ENCODE assay signal across 14 cellular contexts in the genomic region with DNA sequence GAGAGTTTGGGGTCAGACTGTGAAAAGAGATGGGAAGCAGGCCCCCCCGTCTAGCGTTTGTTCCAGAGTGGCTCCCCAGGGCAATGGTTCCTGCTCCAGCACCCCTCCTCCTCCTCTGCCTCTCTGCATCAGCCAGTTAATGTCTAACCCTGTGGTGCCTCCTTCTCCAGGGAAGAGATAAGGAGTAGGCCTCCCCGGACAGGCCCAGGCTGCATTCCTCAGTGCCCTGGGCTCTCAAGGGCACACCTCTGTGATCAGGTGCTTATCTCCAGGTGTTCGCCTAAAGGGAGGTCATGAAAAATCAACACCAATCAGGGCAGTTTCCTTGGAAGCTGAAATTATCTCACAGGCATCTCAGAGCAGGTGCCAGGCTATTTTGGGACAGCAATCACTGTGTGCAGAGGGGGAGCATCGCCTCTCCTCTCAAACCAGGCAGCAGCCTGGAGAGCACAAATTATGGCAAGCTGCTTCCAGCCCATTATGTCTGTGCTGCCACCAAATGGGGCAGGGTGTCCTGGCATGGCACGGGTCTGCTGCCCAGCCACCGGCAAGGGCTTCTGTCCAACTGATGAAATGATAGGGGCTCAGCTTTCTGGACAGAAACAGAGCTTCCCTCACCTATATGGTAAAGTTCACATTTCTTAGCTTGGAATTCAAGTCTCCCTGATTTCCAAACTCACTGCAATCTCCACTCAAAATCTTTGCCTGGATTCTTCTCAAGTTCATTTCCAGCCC.
DNase-seq lines count a peak whose midpoint lies in the region; ATAC-seq, FAIRE-seq and TF ChIP-seq lines count a peak whose summit lies in the region.
"Had no signal": no experiment of that assay in that cellular context is flagged by ENCODE, and none has a peak within 500 bp of the region (broad histone marks: within the 10 kb centered on the region; RNA-seq: fewer than 3 reads in every experiment).

No MANE protein-coding gene starts in this region.

- H3K27ac ChIP-seq in endodermal cell (ENCODE audit: low read depth, low read length), result no peak overlapping the region
- H3K27ac ChIP-seq in trophoblast cell (ENCODE audit: low read depth, low read length), result no peak overlapping the region
- H3K27ac ChIP-seq: C4-2B, HL-60 had no signal

- ATAC-seq in GM18873 (IDR thresholded peaks at IDR 0.05; ENCODE audit: low FRiP score, unreplicated experiment), result no peak

- H2BK12ac ChIP-seq in trophoblast cell (ENCODE audit: low read length), result no peak overlapping the region

- H3K79me2 ChIP-seq in trophoblast cell (ENCODE audit: control insufficient read depth, insufficient read depth, low read length, poor library complexity), result no peaks in the 10 kb centered on the region

- H2AFZ ChIP-seq in trophoblast cell (ENCODE audit: insufficient read depth, low read length, poor library complexity), result no peak overlapping the region

- H3K4me1 ChIP-seq in endodermal cell (ENCODE audit: control insufficient read depth, insufficient read depth, low read length), result peaks cover 14% of the 10 kb centered on the region
- peaks cover 8 to 9% of the 10 kb centered on the region in 2 experiments for H3K4me1 ChIP-seq in trophoblast cell (ENCODE audit: control insufficient read depth in 1 of 2, insufficient read depth in 2 of 2, low read length in 2 of 2)

- TF ChIP-seq CTCF in endodermal cell (conservative IDR thresholded peaks at IDR 0.05), result no peak

- no peaks in the 10 kb centered on the region for H3K27me3 ChIP-seq in endodermal cell (ENCODE audit: control insufficient read depth, insufficient read depth, low read length, poor library complexity, severe bottlenecking)
- no peaks in the 10 kb centered on the region for H3K27me3 ChIP-seq in trophoblast cell (ENCODE audit: insufficient read depth, low read length)

- H3K9ac ChIP-seq in endodermal cell (ENCODE audit: extremely low read depth, low read length, poor library complexity, severe bottlenecking) (no peak overlapping the region), trophoblast cell (ENCODE audit: low read length) (no peak overlapping the region)

- H3K27ac Mint-ChIP-seq in endodermal cell, result peak overlapping the region; percentile 91

- H3K36me3 ChIP-seq in endodermal cell (ENCODE audit: control insufficient read depth, insufficient read depth, low read length), result no peaks in the 10 kb centered on the region
- no peaks in the 10 kb centered on the region for H3K36me3 ChIP-seq in trophoblast cell (ENCODE audit: control insufficient read depth in 1 of 2, insufficient read depth in 2 of 2, low read length in 2 of 2)

- H3K18ac ChIP-seq in trophoblast cell (ENCODE audit: low read length), result no peak overlapping the region

- H3K27me3 Mint-ChIP-seq in endodermal cell (ENCODE audit: insufficient read depth), result no peaks in the 10 kb centered on the region

- no peak overlapping the region for H2AK5ac ChIP-seq in trophoblast cell (ENCODE audit: low read length)

- H3K23ac ChIP-seq in trophoblast cell (ENCODE audit: low read length), result no peak overlapping the region

- H3K9me3 Mint-ChIP-seq in endodermal cell, result no peaks in the 10 kb centered on the region

- H3K36me3 Mint-ChIP-seq in endodermal cell (ENCODE audit: low read depth), result no peaks in the 10 kb centered on the region

- H4K12ac ChIP-seq in trophoblast cell (ENCODE audit: low read depth, low read length), result no peak overlapping the region

- H4K91ac ChIP-seq in trophoblast cell (ENCODE audit: low read depth, low read length), result no peak overlapping the region

- no peak overlapping the region for H2BK120ac ChIP-seq in trophoblast cell (ENCODE audit: insufficient read depth, low read length, poor library complexity)

- H3K4me2 ChIP-seq in trophoblast cell (ENCODE audit: low read length), result no peak overlapping the region

- H3K79me1 ChIP-seq in trophoblast cell (ENCODE audit: low read length), result peaks cover 4% of the 10 kb centered on the region

- H3K4me1 Mint-ChIP-seq in endodermal cell, result peaks cover 54% of the 10 kb centered on the region

- H3K9me3 ChIP-seq in endodermal cell (ENCODE audit: control insufficient read depth, low read length) (no peaks in the 10 kb centered on the region), trophoblast cell (ENCODE audit: insufficient read depth, low read depth, low read length) (no peaks in the 10 kb centered on the region)

- FAIRE-seq in HTR-8/SVneo (lab: Jason Lieb, UNC), result no peak
- FAIRE-seq: colon had no signal

- H3K14ac ChIP-seq in trophoblast cell (ENCODE audit: low read length), result no peak overlapping the region

- DNase-seq in DMS79 (lab: John Stamatoyannopoulos, UW) (peak; percentile 17), NCI-H2171 (lab: John Stamatoyannopoulos, UW) (peak; percentile 4), endodermal cell (peak; percentile 80), trophoblast cell (peak; percentile 16 to 56), cerebellar nuclear complex (lab: John Stamatoyannopoulos, UW) (no peak), HTR-8/SVneo (ENCODE audit: insufficient read length, low spot score) (no peak)
- DNase-seq in stimulated activated CD4-positive, alpha-beta T cell treated with anti-CD3 and anti-CD28 coated beads, Interleukin-15, amount 100 ng/mL, for 24 hours, result no peak
- DNase-seq: activated naive CD4-positive, alpha-beta T cell treated with anti-CD3 and anti-CD28 coated beads, Interleukin-2, amount 50 U/mL, for 16 hours; OCI-M1; T-helper 2 cell had no signal

- WGBS in endodermal cell (ENCODE audit: insufficient coverage in 1 of 2, insufficient read length in 1 of 2), 2 experiments, result 77 to 78% methylated on average over 2 to 7 of the region's 7 CpGs
- no CpG with 5 or more reads among the region's 7 CpGs for WGBS in trophoblast cell (ENCODE audit: extremely low coverage, insufficient coverage, insufficient read length)

- H3K4me3 ChIP-seq in endodermal cell (ENCODE audit: low read length) (no peak overlapping the region), trophoblast cell (ENCODE audit: low read depth, low read length) (no peak overlapping the region)

- no peak overlapping the region for H4K8ac ChIP-seq in trophoblast cell (ENCODE audit: low read depth, low read length)

- H3K4ac ChIP-seq in trophoblast cell (ENCODE audit: low read depth, low read length), result no peak overlapping the region

- H3K4me3 Mint-ChIP-seq in endodermal cell, result no peak overlapping the region

- no peak overlapping the region for H2BK5ac ChIP-seq in trophoblast cell (ENCODE audit: low read depth, low read length, poor library complexity)

Comparison
In these comparisons a context has a peak if more than half of its experiments do, and no peak if none do; other contexts are left out.
1. DNase-seq: peak in DMS79 (single experiment), NCI-H2171 (single experiment), endodermal cell (single experiment) and trophoblast cell (2 of 2); none in cerebellar nuclear complex (0 of 2), HTR-8/SVneo (single experiment) and stimulated activated CD4-positive, alpha-beta T cell treated with anti-CD3 and anti-CD28 coated beads, Interleukin-15, amount 100 ng/mL, for 24 hours (single experiment).